ENCODE assay signal across 8 cellular contexts in the genomic region with DNA sequence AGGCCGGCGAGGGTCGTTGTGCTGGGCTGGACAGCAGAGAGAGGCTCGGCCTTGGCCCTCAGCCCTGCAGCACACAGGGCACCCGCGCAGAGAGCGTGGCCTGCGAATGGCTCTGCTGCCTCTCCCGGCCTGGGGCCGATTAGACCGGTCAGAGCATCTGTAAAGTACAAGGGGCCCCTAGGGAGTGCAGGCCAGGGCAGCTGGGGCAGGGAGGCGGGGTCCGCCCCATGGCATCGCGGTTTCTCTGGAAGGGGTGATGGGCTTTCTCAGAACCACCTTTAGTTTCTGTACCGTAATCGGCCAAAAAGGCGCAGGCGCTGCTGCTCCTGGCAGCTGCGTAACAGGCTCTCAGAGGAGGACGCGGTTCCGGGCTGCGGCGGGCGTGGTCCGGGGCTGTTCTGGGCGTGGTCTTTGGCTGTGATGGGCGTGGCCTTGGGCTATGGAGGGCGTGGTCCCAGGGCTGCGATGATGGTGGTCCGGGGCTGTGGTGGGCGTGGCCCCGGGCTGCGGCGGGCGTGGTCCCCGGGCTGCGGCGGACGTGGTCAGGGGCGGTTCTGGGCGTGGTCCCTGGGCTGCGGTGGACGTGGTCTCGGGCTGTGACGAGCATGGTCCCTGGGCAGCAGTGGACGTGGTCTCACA. TPM values are rescaled to one million over a fixed set of nuclear protein-coding genes. Genes with fewer than 3 reads are reported as not detected.
DNase-seq lines count a peak whose midpoint lies in the region; ATAC-seq, FAIRE-seq and TF ChIP-seq lines count a peak whose summit lies in the region.

No MANE protein-coding gene starts in this region.

- DNase-seq in GM03348 (ENCODE audit: low spot score) (peak; percentile 70), HEK293T (ENCODE audit: extremely low spot score) (peak; percentile 94), NCI-H1436 (lab: John Stamatoyannopoulos, UW) (peak; percentile 93), activated B cell treated with CpG ODN at 0.5 μM for 24 hours (peak; percentile 67), kidney glomerular epithelial cell (lab: John Stamatoyannopoulos, UW) (peak; percentile 42), D721Med (ENCODE audit: insufficient read length, low spot score) (no peak)
- peak; percentile 91 to 94 for DNase-seq in central memory CD8-positive, alpha-beta T cell (ENCODE audit: low spot score in 2 of 2)
- peak; percentile 78 to 83 for DNase-seq in stimulated activated CD4-positive, alpha-beta T cell treated with anti-CD3 and anti-CD28 coated beads, Interleukin-15, amount 100 ng/mL, for 48 hours (ENCODE audit: low read depth in 2 of 2)

- H3K27me3 Mint-ChIP-seq in activated B cell treated with CpG ODN at 0.5 μM for 24 hours: no peaks in the 10 kb centered on the region
- no peaks in the 10 kb centered on the region for H3K27me3 Mint-ChIP-seq in central memory CD8-positive, alpha-beta T cell

- H3K9me3 Mint-ChIP-seq in activated B cell treated with CpG ODN at 0.5 μM for 24 hours: peaks cover 1% of the 10 kb centered on the region
- H3K9me3 Mint-ChIP-seq in central memory CD8-positive, alpha-beta T cell: no peaks in the 10 kb centered on the region

- CTCF ChIA-PET in HEK293T (lab: Yijun Ruan, JAX) (no interaction called here), activated B cell treated with CpG ODN at 0.5 μM for 24 hours (lab: Charles Lee) (no interaction called here)

- H3K36me3 Mint-ChIP-seq in activated B cell treated with CpG ODN at 0.5 μM for 24 hours (ENCODE audit: low read depth): no peaks in the 10 kb centered on the region
- peaks cover 7% of the 10 kb centered on the region for H3K36me3 Mint-ChIP-seq in central memory CD8-positive, alpha-beta T cell (ENCODE audit: insufficient read depth)

- peaks cover 15% of the 10 kb centered on the region for H3K4me1 Mint-ChIP-seq in activated B cell treated with CpG ODN at 0.5 μM for 24 hours
- H3K4me1 Mint-ChIP-seq in central memory CD8-positive, alpha-beta T cell: peaks cover 7% of the 10 kb centered on the region

- H3K27ac Mint-ChIP-seq in activated B cell treated with CpG ODN at 0.5 μM for 24 hours: no peak overlapping the region
- H3K27ac Mint-ChIP-seq in central memory CD8-positive, alpha-beta T cell (ENCODE audit: low read depth): peak overlapping the region; percentile 65

- H3K4me3 Mint-ChIP-seq in activated B cell treated with CpG ODN at 0.5 μM for 24 hours: peak overlapping the region; percentile 79
- H3K4me3 Mint-ChIP-seq in central memory CD8-positive, alpha-beta T cell: peak overlapping the region; percentile 78

- TF ChIP-seq CTCF in activated B cell treated with CpG ODN at 0.5 μM for 24 hours (IDR thresholded peaks at IDR 0.05) (no peak), D721Med (IDR thresholded peaks at IDR 0.05; ENCODE audit: insufficient read depth, missing control alignments) (no peak)

- intact Hi-C loops in activated B cell treated with CpG ODN at 0.5 μM for 24 hours (cut with micrococcal nuclease): loop anchor here (10.0 kb wide), 1 partner anchor 383 kb away; the partner anchor contains the start of gene IMP4

- peak; percentile 96 for ATAC-seq in activated B cell treated with CpG ODN at 0.5 μM for 24 hours (ENCODE audit: low read depth)
- peak; percentile 85 for ATAC-seq in central memory CD8-positive, alpha-beta T cell (replicated peaks; ENCODE audit: extremely low read depth, poor library complexity, severe bottlenecking)

- no peak for FAIRE-seq in D721Med (lab: Jason Lieb, UNC)

- POLR2A ChIA-PET in HEK293T (lab: Yijun Ruan, JAX) (interaction anchor here (0.6 to 1.4 kb wide), 3 partner anchors 10 to 25 kb away, joined by 3 to 7 read pairs (median 4); no protein-coding TSS in a partner anchor), activated B cell treated with CpG ODN at 0.5 μM for 24 hours (lab: Charles Lee) (no interaction called here)

TF ChIP-seq in HEK293T, 16 proteins besides CTCF, POLR2A, EP300 and RAD21:
- TF ChIP-seq HDGF (IDR thresholded peaks at IDR 0.05; ENCODE audit: borderline replicate concordance) (no peak), L3MBTL2 (conservative IDR thresholded peaks at IDR 0.05) (peak; percentile 44), PKNOX1 (IDR thresholded peaks at IDR 0.05) (peak; percentile 89)

RNA-seq across cellular contexts. Expression of gene GPR148, which starts 1.5 kb away (rescaled TPM):
- total RNA-seq in activated B cell treated with CpG ODN at 0.5 μM for 24 hours: not detected in 2 replicates

RNA-seq across cellular contexts. Expression of gene AMER3, which starts 27.9 kb away (rescaled TPM):
- total RNA-seq in activated B cell treated with CpG ODN at 0.5 μM for 24 hours: not detected in 2 replicates
